ENCODE assay signal across 1 cellular context in the genomic region with DNA sequence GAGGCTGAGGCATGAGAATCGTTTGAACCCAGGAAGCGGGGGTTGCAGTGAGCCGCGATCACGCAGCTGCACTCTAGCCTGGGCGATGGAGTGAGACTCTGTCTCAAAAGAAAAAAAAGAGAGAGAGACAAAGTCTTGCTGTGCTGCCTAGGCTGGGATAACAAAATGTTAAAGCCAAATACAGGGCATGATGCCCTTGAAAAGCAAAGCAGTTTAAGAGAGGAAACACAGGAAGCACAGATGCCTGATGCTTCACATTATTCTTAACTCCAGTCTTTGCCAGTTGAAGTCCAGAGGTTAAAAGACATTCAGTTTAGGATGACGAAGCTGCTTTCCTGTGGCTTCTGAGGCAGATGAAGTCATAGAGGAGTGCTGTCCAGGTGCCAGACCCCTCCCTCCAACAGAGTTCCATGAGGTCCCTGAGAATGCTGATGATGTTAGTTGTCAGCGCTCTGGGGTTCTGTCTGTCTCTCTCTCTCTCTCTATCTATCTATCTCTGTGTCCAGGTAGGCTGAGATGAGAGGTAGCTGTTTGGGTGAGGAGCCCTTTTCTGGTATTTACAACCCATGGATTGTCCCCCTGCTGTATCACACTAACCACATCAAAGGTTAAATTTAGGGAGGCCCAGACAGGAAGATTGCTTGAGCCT.
TF ChIP-seq lines count a peak whose summit lies in the region.

No MANE protein-coding gene starts in this region.

TF ChIP-seq in K562, 482 proteins besides CTCF, POLR2A, EP300 and RAD21 (continued from another document):
- no peak for TF ChIP-seq RBM34 (IDR thresholded peaks at IDR 0.05; ENCODE audit: borderline replicate concordance, insufficient read depth, low read length)
- no peak for TF ChIP-seq IFI16 (CRISPR knock-in tag; IDR thresholded peaks at IDR 0.05)
- TF ChIP-seq JUN (IDR thresholded peaks at IDR 0.05; ENCODE audit: borderline replicate concordance, low read depth, low read length), result 0 out of 2 replicates have a peak, but pooled peaks have one; percentile 74
- TF ChIP-seq JUN (CRISPR knock-in tag; IDR thresholded peaks at IDR 0.05; ENCODE audit: borderline replicate concordance), result no peak
- TF ChIP-seq PYGO2 (tag; IDR thresholded peaks at IDR 0.05), result no peak
- TF ChIP-seq, protein P1, sequence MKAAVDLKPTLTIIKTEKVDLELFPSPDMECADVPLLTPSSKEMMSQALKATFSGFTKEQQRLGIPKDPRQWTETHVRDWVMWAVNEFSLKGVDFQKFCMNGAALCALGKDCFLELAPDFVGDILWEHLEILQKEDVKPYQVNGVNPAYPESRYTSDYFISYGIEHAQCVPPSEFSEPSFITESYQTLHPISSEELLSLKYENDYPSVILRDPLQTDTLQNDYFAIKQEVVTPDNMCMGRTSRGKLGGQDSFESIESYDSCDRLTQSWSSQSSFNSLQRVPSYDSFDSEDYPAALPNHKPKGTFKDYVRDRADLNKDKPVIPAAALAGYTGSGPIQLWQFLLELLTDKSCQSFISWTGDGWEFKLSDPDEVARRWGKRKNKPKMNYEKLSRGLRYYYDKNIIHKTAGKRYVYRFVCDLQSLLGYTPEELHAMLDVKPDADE (conservative IDR thresholded peaks at IDR 0.05; ENCODE audit: control insufficient read depth, low read depth, low read length), result no peak
- TF ChIP-seq, protein P2, sequence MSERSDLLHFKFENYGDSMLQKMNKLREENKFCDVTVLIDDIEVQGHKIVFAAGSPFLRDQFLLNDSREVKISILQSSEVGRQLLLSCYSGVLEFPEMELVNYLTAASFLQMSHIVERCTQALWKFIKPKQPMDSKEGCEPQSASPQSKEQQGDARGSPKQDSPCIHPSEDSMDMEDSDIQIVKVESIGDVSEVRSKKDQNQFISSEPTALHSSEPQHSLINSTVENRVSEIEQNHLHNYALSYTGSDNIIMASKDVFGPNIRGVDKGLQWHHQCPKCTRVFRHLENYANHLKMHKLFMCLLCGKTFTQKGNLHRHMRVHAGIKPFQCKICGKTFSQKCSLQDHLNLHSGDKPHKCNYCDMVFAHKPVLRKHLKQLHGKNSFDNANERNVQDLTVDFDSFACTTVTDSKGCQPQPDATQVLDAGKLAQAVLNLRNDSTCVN (CRISPR knock-in tag; IDR thresholded peaks at IDR 0.05), result no peak
- no peak for TF ChIP-seq ADNP (tag; IDR thresholded peaks at IDR 0.05)
- TF ChIP-seq ZNF589 (CRISPR knock-in tag; IDR thresholded peaks at IDR 0.05; ENCODE audit: low read depth), result no peak
- TF ChIP-seq, protein P3, sequence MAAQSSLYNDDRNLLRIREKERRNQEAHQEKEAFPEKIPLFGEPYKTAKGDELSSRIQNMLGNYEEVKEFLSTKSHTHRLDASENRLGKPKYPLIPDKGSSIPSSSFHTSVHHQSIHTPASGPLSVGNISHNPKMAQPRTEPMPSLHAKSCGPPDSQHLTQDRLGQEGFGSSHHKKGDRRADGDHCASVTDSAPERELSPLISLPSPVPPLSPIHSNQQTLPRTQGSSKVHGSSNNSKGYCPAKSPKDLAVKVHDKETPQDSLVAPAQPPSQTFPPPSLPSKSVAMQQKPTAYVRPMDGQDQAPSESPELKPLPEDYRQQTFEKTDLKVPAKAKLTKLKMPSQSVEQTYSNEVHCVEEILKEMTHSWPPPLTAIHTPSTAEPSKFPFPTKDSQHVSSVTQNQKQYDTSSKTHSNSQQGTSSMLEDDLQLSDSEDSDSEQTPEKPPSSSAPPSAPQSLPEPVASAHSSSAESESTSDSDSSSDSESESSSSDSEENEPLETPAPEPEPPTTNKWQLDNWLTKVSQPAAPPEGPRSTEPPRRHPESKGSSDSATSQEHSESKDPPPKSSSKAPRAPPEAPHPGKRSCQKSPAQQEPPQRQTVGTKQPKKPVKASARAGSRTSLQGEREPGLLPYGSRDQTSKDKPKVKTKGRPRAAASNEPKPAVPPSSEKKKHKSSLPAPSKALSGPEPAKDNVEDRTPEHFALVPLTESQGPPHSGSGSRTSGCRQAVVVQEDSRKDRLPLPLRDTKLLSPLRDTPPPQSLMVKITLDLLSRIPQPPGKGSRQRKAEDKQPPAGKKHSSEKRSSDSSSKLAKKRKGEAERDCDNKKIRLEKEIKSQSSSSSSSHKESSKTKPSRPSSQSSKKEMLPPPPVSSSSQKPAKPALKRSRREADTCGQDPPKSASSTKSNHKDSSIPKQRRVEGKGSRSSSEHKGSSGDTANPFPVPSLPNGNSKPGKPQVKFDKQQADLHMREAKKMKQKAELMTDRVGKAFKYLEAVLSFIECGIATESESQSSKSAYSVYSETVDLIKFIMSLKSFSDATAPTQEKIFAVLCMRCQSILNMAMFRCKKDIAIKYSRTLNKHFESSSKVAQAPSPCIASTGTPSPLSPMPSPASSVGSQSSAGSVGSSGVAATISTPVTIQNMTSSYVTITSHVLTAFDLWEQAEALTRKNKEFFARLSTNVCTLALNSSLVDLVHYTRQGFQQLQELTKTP (IDR thresholded peaks at IDR 0.05; ENCODE audit: low read depth in 1 of 2, partially characterized antibody in 2 of 2), result no peak
- TF ChIP-seq, protein P4, sequence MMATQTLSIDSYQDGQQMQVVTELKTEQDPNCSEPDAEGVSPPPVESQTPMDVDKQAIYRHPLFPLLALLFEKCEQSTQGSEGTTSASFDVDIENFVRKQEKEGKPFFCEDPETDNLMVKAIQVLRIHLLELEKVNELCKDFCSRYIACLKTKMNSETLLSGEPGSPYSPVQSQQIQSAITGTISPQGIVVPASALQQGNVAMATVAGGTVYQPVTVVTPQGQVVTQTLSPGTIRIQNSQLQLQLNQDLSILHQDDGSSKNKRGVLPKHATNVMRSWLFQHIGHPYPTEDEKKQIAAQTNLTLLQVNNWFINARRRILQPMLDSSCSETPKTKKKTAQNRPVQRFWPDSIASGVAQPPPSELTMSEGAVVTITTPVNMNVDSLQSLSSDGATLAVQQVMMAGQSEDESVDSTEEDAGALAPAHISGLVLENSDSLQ (IDR thresholded peaks at IDR 0.05), result peak; percentile 53
- no peak for TF ChIP-seq NR2C2 (CRISPR knock-in tag; IDR thresholded peaks at IDR 0.05)
- TF ChIP-seq NR2C2 (tag; IDR thresholded peaks at IDR 0.05), result peak; percentile 64; the same call in 1 of the 2 replicates
- TF ChIP-seq, protein P5, sequence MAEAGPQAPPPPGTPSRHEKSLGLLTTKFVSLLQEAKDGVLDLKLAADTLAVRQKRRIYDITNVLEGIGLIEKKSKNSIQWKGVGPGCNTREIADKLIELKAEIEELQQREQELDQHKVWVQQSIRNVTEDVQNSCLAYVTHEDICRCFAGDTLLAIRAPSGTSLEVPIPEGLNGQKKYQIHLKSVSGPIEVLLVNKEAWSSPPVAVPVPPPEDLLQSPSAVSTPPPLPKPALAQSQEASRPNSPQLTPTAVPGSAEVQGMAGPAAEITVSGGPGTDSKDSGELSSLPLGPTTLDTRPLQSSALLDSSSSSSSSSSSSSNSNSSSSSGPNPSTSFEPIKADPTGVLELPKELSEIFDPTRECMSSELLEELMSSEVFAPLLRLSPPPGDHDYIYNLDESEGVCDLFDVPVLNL (CRISPR knock-in tag; IDR thresholded peaks at IDR 0.05; ENCODE audit: low read depth), result no peak
- TF ChIP-seq, protein P6, sequence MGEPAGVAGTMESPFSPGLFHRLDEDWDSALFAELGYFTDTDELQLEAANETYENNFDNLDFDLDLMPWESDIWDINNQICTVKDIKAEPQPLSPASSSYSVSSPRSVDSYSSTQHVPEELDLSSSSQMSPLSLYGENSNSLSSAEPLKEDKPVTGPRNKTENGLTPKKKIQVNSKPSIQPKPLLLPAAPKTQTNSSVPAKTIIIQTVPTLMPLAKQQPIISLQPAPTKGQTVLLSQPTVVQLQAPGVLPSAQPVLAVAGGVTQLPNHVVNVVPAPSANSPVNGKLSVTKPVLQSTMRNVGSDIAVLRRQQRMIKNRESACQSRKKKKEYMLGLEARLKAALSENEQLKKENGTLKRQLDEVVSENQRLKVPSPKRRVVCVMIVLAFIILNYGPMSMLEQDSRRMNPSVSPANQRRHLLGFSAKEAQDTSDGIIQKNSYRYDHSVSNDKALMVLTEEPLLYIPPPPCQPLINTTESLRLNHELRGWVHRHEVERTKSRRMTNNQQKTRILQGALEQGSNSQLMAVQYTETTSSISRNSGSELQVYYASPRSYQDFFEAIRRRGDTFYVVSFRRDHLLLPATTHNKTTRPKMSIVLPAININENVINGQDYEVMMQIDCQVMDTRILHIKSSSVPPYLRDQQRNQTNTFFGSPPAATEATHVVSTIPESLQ (CRISPR knock-in tag; IDR thresholded peaks at IDR 0.05), result no peak
- peak; percentile 75 for TF ChIP-seq NFIC (IDR thresholded peaks at IDR 0.05)
- TF ChIP-seq HLTF (IDR thresholded peaks at IDR 0.05), result no peak
